Comparison of ENCODE assay signal across 17 cellular contexts in the genomic region with DNA sequence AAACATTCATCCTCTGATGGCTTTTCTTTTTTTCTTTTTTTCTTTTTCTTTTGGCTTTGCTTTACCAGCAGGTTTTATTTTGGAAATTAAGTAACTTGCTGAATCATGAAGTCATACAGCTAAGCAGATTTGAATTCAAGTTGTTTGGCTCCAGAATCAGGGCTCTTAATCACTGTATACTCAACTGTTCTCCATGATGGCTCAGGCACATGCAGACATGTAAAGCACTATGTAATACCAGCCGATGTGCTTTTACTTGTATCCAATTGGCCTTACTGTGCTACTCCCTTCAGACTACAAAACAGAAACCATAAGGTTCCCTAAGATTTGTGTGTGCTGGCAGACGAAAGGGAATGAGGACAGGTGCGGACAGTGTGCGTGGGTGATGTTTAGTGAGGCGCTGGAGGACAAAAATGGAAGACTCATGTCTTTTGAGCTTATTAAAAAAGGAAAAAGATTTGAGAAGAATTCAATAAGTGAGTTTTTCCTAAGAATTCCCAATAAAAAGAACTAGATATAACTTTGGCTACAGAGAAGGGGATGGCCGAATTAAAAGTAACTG. TPM values are rescaled to one million over a fixed set of nuclear protein-coding genes. Genes with fewer than 3 reads are reported as not detected.
"Had no signal": no experiment of that assay in that cellular context is flagged by ENCODE, and none has a peak within 500 bp of the region (broad histone marks: within the 10 kb centered on the region; RNA-seq: fewer than 3 reads in every experiment).

No MANE protein-coding gene starts in this region.

- H3K4me3 Mint-ChIP-seq: activated CD8-positive, alpha-beta T cell treated with anti-CD3 and anti-CD28 coated beads for 36 hours; activated naive CD4-positive, alpha-beta T cell treated with anti-CD3 and anti-CD28 coated beads for 36 hours; effector memory CD8-positive, alpha-beta T cell; neural progenitor cell had no signal

- ATAC-seq: activated CD8-positive, alpha-beta T cell treated with anti-CD3 and anti-CD28 coated beads for 36 hours; body of pancreas; effector memory CD8-positive, alpha-beta T cell; heart right ventricle; pancreas had no signal

- H3K4me3 ChIP-seq: body of pancreas, heart right ventricle, left ventricle myocardium inferior, neural progenitor cell, pancreas, transverse colon had no signal

- H3K9me3 Mint-ChIP-seq: activated CD8-positive, alpha-beta T cell treated with anti-CD3 and anti-CD28 coated beads for 36 hours; activated naive CD4-positive, alpha-beta T cell treated with anti-CD3 and anti-CD28 coated beads for 36 hours; effector memory CD8-positive, alpha-beta T cell; neural progenitor cell had no signal

- DNase-seq: activated CD4-positive, alpha-beta T cell treated with anti-CD3 and anti-CD28 coated beads for 4 hours; activated CD8-positive, alpha-beta T cell treated with anti-CD3 and anti-CD28 coated beads for 36 hours; activated naive CD4-positive, alpha-beta T cell treated with anti-CD3 and anti-CD28 coated beads for 36 hours; body of pancreas; effector memory CD8-positive, alpha-beta T cell; erythroblast; foreskin melanocyte; heart right ventricle; kidney; left ventricle myocardium inferior; pancreas; retina; small intestine; transverse colon had no signal

- H3K4me1 Mint-ChIP-seq: neural progenitor cell had no signal

- H3K27ac Mint-ChIP-seq: activated CD8-positive, alpha-beta T cell treated with anti-CD3 and anti-CD28 coated beads for 36 hours; activated naive CD4-positive, alpha-beta T cell treated with anti-CD3 and anti-CD28 coated beads for 36 hours; effector memory CD8-positive, alpha-beta T cell; neural progenitor cell had no signal

- H3K27me3 Mint-ChIP-seq: effector memory CD8-positive, alpha-beta T cell had no signal

RNA-seq across cellular contexts. Expression of gene OTP, which starts 44.7 kb away (rescaled TPM):
- total RNA-seq: activated CD8-positive, alpha-beta T cell treated with anti-CD3 and anti-CD28 coated beads for 36 hours; activated naive CD4-positive, alpha-beta T cell treated with anti-CD3 and anti-CD28 coated beads for 36 hours; body of pancreas; heart right ventricle; kidney; left ventricle myocardium inferior; mesenteric fat pad; pancreas; transverse colon had no signal
- polyA plus RNA-seq: adipose tissue, heart right ventricle, pancreas, small intestine had no signal
